In genomic region chr5:154385236-154385512, GRCh38 we compare ENCODE assay signal across 14 cellular contexts.
DNase-seq lines count a peak whose midpoint lies in the region; ATAC-seq and TF ChIP-seq lines count a peak whose summit lies in the region.
"Had no signal": no experiment of that assay in that cellular context is flagged by ENCODE, and none has a peak within 500 bp of the region (broad histone marks: within the 10 kb centered on the region; RNA-seq: fewer than 3 reads in every experiment).

No MANE protein-coding gene starts in this region.

- peak overlapping the region; percentile 33; the same call in 1 of the 2 replicates for H3K9ac ChIP-seq in OCI-LY3 (ENCODE audit: low read length)

- H3F3A ChIP-seq in DOHH2 (ENCODE audit: control insufficient read depth, insufficient read depth): no peaks in the 10 kb centered on the region; the same call in 1 of the 2 replicates

- peak; percentile 36 for DNase-seq in natural killer cell
- DNase-seq in NOMO-1 (lab: John Stamatoyannopoulos, UW; ENCODE audit: unreplicated experiment in 2 of 2): no peak
- no peak for DNase-seq in MG63
- DNase-seq in H4 (ENCODE audit: low spot score): no peak
- DNase-seq: activated CD8-positive, alpha-beta memory T cell treated with anti-CD3 and anti-CD28 coated beads for 24 hours; foreskin melanocyte; PC-3; stomach had no signal

- peaks cover 8% of the 10 kb centered on the region for H3K36me3 Mint-ChIP-seq in natural killer cell

- peak overlapping the region; percentile 89 to 92 for H3K27ac Mint-ChIP-seq in natural killer cell
- H3K27ac Mint-ChIP-seq: T-helper 1 cell treated with Interleukin-12 subunit alpha and Interleukin-12 subunit beta and Interleukin-4 antibody, amounts not matched to agents 30 μg/mL and 1 μg/mL, for 36 hours had no signal

- H3K9me2 ChIP-seq in DOHH2 (replicated peaks; ENCODE audit: control insufficient read depth, low read length): no peaks in the 10 kb centered on the region

- H3K9me3 ChIP-seq in DOHH2 (ENCODE audit: control insufficient read depth, insufficient read depth, low read length): no peaks in the 10 kb centered on the region
- no peaks in the 10 kb centered on the region; the same call in 1 of the 2 replicates for H3K9me3 ChIP-seq in OCI-LY3 (ENCODE audit: insufficient read depth, low read length)
- H3K9me3 ChIP-seq in MG63: no peaks in the 10 kb centered on the region
- H3K9me3 ChIP-seq: stomach had no signal

- no peak for TF ChIP-seq CTCF in DOHH2 (IDR thresholded peaks at IDR 0.05; ENCODE audit: low read depth, low read length, poor library complexity, severe bottlenecking)
- no peak for TF ChIP-seq CTCF in OCI-LY3 (IDR thresholded peaks at IDR 0.05; ENCODE audit: low read depth, low read length)
- no peak for TF ChIP-seq CTCF in natural killer cell (IDR thresholded peaks at IDR 0.05)

- H3K4me3 Mint-ChIP-seq in natural killer cell: peak overlapping the region; percentile 67
- H3K4me3 Mint-ChIP-seq: T-helper 1 cell treated with Interleukin-12 subunit alpha and Interleukin-12 subunit beta and Interleukin-4 antibody, amounts not matched to agents 30 μg/mL and 1 μg/mL, for 36 hours had no signal

- peak overlapping the region; percentile 46 for H3K4me2 ChIP-seq in DOHH2 (ENCODE audit: low read length)
- H3K4me2 ChIP-seq in OCI-LY3 (ENCODE audit: low read length): peak overlapping the region; percentile 78

- H4K20me1 ChIP-seq in DOHH2 (ENCODE audit: control insufficient read depth, insufficient read depth, low read depth, low read length) (no peaks in the 10 kb centered on the region), OCI-LY3 (ENCODE audit: insufficient read depth, low read length) (no peaks in the 10 kb centered on the region)

- ATAC-seq in GM19035 (IDR thresholded peaks at IDR 0.05; ENCODE audit: unreplicated experiment) (peak; percentile 9), natural killer cell (peak; percentile 86 to 89 (median 88))
- ATAC-seq: left lobe of liver, PC-3 had no signal

- H3K27ac ChIP-seq in DOHH2 (ENCODE audit: low read depth, low read length) (no peak overlapping the region), OCI-LY3 (ENCODE audit: low read length) (peak overlapping the region; percentile 78)
- H3K27ac ChIP-seq: dorsolateral prefrontal cortex had no signal

- H3K4me3 ChIP-seq in DOHH2 (ENCODE audit: low read length) (no peak overlapping the region; the same call in 1 of the 2 replicates), OCI-LY3 (ENCODE audit: low read length) (peak overlapping the region; percentile 62), MG63 (no peak overlapping the region)
- H3K4me3 ChIP-seq: dorsolateral prefrontal cortex, stomach had no signal

- H3K4me1 ChIP-seq in DOHH2 (ENCODE audit: control insufficient read depth, low read length) (peaks cover 16% of the 10 kb centered on the region), OCI-LY3 (ENCODE audit: low read length) (peaks cover 19% of the 10 kb centered on the region)

- no peaks in the 10 kb centered on the region for H3K9me3 Mint-ChIP-seq in natural killer cell

- H3K27me3 Mint-ChIP-seq in natural killer cell (ENCODE audit: low read depth in 2 of 2): no peaks in the 10 kb centered on the region

- peak overlapping the region; percentile 29; the same call in 1 of the 2 replicates for H2AFZ ChIP-seq in OCI-LY3 (ENCODE audit: low read depth, low read length)

- H3K4me1 Mint-ChIP-seq in natural killer cell: peaks cover 29 to 40% of the 10 kb centered on the region in 2 donors

- H3K79me2 ChIP-seq in DOHH2 (ENCODE audit: control insufficient read depth, low read length) (no peaks in the 10 kb centered on the region), OCI-LY3 (ENCODE audit: low read length) (no peaks in the 10 kb centered on the region)

- intact Hi-C loops in natural killer cell (cut with micrococcal nuclease): loop anchor here (10.0 kb wide), 1 partner anchor 190 kb away; the partner anchor contains the start of gene GALNT10

- H3K36me3 ChIP-seq in DOHH2 (ENCODE audit: control insufficient read depth, low read length): no peaks in the 10 kb centered on the region
- peaks cover 13% of the 10 kb centered on the region for H3K36me3 ChIP-seq in OCI-LY3 (replicated peaks; ENCODE audit: low read depth, low read length)
- H3K36me3 ChIP-seq in MG63: no peaks in the 10 kb centered on the region; the same call in 1 of the 2 replicates

- no peaks in the 10 kb centered on the region for H3K27me3 ChIP-seq in DOHH2 (ENCODE audit: control insufficient read depth, low read length)
- H3K27me3 ChIP-seq in OCI-LY3 (ENCODE audit: low read depth, low read length): no peaks in the 10 kb centered on the region
- H3K27me3 ChIP-seq in MG63: no peaks in the 10 kb centered on the region
- H3K27me3 ChIP-seq: dorsolateral prefrontal cortex, stomach had no signal
